19 cellular contexts compared by ENCODE assay signal in genomic region chr4:75654905-75655304, GRCh38. TPM values are rescaled to one million over a fixed set of nuclear protein-coding genes. Genes with fewer than 3 reads are reported as not detected.
DNase-seq lines count a peak whose midpoint lies in the region; TF ChIP-seq lines count a peak whose summit lies in the region.
"Had no signal": no experiment of that assay in that cellular context is flagged by ENCODE, and none has a peak within 500 bp of the region (broad histone marks: within the 10 kb centered on the region; RNA-seq: fewer than 3 reads in every experiment).

No MANE protein-coding gene starts in this region.

- peaks cover 20% of the 10 kb centered on the region for H3K36me3 Mint-ChIP-seq in activated naive CD4-positive, alpha-beta T cell treated with anti-CD3 and anti-CD28 coated beads, Interleukin-2, amount 50 U/mL, for 24 hours
- peaks cover 52% of the 10 kb centered on the region for H3K36me3 Mint-ChIP-seq in T-helper 1 cell treated with Interleukin-12 subunit alpha and Interleukin-12 subunit beta and Interleukin-4 antibody, amounts not matched to agents 30 μg/mL and 1 μg/mL, for 36 hours (ENCODE audit: low read depth)
- H3K36me3 Mint-ChIP-seq in chondrocyte (ENCODE audit: low read depth): peaks cover 18% of the 10 kb centered on the region
- H3K36me3 Mint-ChIP-seq in stimulated activated naive CD8-positive, alpha-beta T cell treated with anti-CD3 and anti-CD28 coated beads, Interleukin-15, Interleukin-2, amounts not matched to agents 100 ng/mL and 50 ng/mL, for 24 hours (ENCODE audit: low read depth): peaks cover 87% of the 10 kb centered on the region

- peak overlapping the region; percentile 57 for H3K4me3 Mint-ChIP-seq in activated naive CD4-positive, alpha-beta T cell treated with anti-CD3 and anti-CD28 coated beads, Interleukin-2, amount 50 U/mL, for 24 hours
- H3K4me3 Mint-ChIP-seq in T-helper 1 cell treated with Interleukin-12 subunit alpha and Interleukin-12 subunit beta and Interleukin-4 antibody, amounts not matched to agents 30 μg/mL and 1 μg/mL, for 36 hours: peak overlapping the region; percentile 73
- no peak overlapping the region for H3K4me3 Mint-ChIP-seq in chondrocyte (ENCODE audit: unreplicated experiment)
- peak overlapping the region; percentile 51 for H3K4me3 Mint-ChIP-seq in stimulated activated naive CD8-positive, alpha-beta T cell treated with anti-CD3 and anti-CD28 coated beads, Interleukin-15, Interleukin-2, amounts not matched to agents 100 ng/mL and 50 ng/mL, for 24 hours

- H3K4me1 Mint-ChIP-seq in activated naive CD4-positive, alpha-beta T cell treated with anti-CD3 and anti-CD28 coated beads, Interleukin-2, amount 50 U/mL, for 24 hours: peaks cover 58% of the 10 kb centered on the region
- peaks cover 50% of the 10 kb centered on the region for H3K4me1 Mint-ChIP-seq in T-helper 1 cell treated with Interleukin-12 subunit alpha and Interleukin-12 subunit beta and Interleukin-4 antibody, amounts not matched to agents 30 μg/mL and 1 μg/mL, for 36 hours (ENCODE audit: low read depth)
- H3K4me1 Mint-ChIP-seq in chondrocyte (ENCODE audit: low read depth): peaks cover 17% of the 10 kb centered on the region
- H3K4me1 Mint-ChIP-seq in stimulated activated naive CD8-positive, alpha-beta T cell treated with anti-CD3 and anti-CD28 coated beads, Interleukin-15, Interleukin-2, amounts not matched to agents 100 ng/mL and 50 ng/mL, for 24 hours (ENCODE audit: low read depth): peaks cover 78% of the 10 kb centered on the region

- H3K27me3 Mint-ChIP-seq in activated naive CD4-positive, alpha-beta T cell treated with anti-CD3 and anti-CD28 coated beads, Interleukin-2, amount 50 U/mL, for 24 hours: no peaks in the 10 kb centered on the region
- H3K27me3 Mint-ChIP-seq in T-helper 1 cell treated with Interleukin-12 subunit alpha and Interleukin-12 subunit beta and Interleukin-4 antibody, amounts not matched to agents 30 μg/mL and 1 μg/mL, for 36 hours (ENCODE audit: low read depth): no peaks in the 10 kb centered on the region
- no peaks in the 10 kb centered on the region for H3K27me3 Mint-ChIP-seq in chondrocyte (ENCODE audit: low read depth)
- no peaks in the 10 kb centered on the region for H3K27me3 Mint-ChIP-seq in stimulated activated naive CD8-positive, alpha-beta T cell treated with anti-CD3 and anti-CD28 coated beads, Interleukin-15, Interleukin-2, amounts not matched to agents 100 ng/mL and 50 ng/mL, for 24 hours

- no peaks in the 10 kb centered on the region for H3K9me3 Mint-ChIP-seq in activated naive CD4-positive, alpha-beta T cell treated with anti-CD3 and anti-CD28 coated beads, Interleukin-2, amount 50 U/mL, for 24 hours
- no peaks in the 10 kb centered on the region for H3K9me3 Mint-ChIP-seq in T-helper 1 cell treated with Interleukin-12 subunit alpha and Interleukin-12 subunit beta and Interleukin-4 antibody, amounts not matched to agents 30 μg/mL and 1 μg/mL, for 36 hours
- no peaks in the 10 kb centered on the region for H3K9me3 Mint-ChIP-seq in chondrocyte (ENCODE audit: low read depth)
- no peaks in the 10 kb centered on the region for H3K9me3 Mint-ChIP-seq in stimulated activated naive CD8-positive, alpha-beta T cell treated with anti-CD3 and anti-CD28 coated beads, Interleukin-15, Interleukin-2, amounts not matched to agents 100 ng/mL and 50 ng/mL, for 24 hours

- TF ChIP-seq CTCF in chondrocyte (IDR thresholded peaks at IDR 0.05): no peak

- DNase-seq in activated naive CD4-positive, alpha-beta T cell (lab: John Stamatoyannopoulos, UW): no peak
- no peak for DNase-seq in chondrocyte (ENCODE audit: low spot score)
- DNase-seq in hypothalamus (lab: John Stamatoyannopoulos, UW): no peak
- no peak for DNase-seq in NCI-H128 (lab: John Stamatoyannopoulos, UW; ENCODE audit: unreplicated experiment)
- no peak for DNase-seq in GM19238 (ENCODE audit: insufficient read length, low spot score)
- DNase-seq: activated effector memory CD4-positive, alpha-beta T cell treated with Interleukin-2 at 50 U/mL for 16 hours; body of pancreas; dorsolateral prefrontal cortex; GM23248; heart left ventricle; Kasumi-1; mesenchymal stem cell; NCI-H1436 treated with DMSO at 0.1 percent for 48 hours; NCI-H226; right cardiac atrium; Right ventricle myocardium superior had no signal

- peak overlapping the region; percentile 57 for H3K27ac Mint-ChIP-seq in activated naive CD4-positive, alpha-beta T cell treated with anti-CD3 and anti-CD28 coated beads, Interleukin-2, amount 50 U/mL, for 24 hours
- peak overlapping the region; percentile 93 for H3K27ac Mint-ChIP-seq in T-helper 1 cell treated with Interleukin-12 subunit alpha and Interleukin-12 subunit beta and Interleukin-4 antibody, amounts not matched to agents 30 μg/mL and 1 μg/mL, for 36 hours
- peak overlapping the region; percentile 6 for H3K27ac Mint-ChIP-seq in chondrocyte (ENCODE audit: unreplicated experiment)
- peak overlapping the region; percentile 81 for H3K27ac Mint-ChIP-seq in stimulated activated naive CD8-positive, alpha-beta T cell treated with anti-CD3 and anti-CD28 coated beads, Interleukin-15, Interleukin-2, amounts not matched to agents 100 ng/mL and 50 ng/mL, for 24 hours

RNA-seq across cellular contexts. Expression of gene G3BP2, which starts 18.3 kb away (rescaled TPM):
- 153 to 161 TPM (median 157 TPM) in 3 replicates for total RNA-seq in chondrocyte

RNA-seq across cellular contexts. Expression of gene CDKL2, which starts 24.6 kb away (rescaled TPM):
- total RNA-seq in chondrocyte: 2.1 to 4.2 TPM (median 2.7 TPM) in 3 replicates
- total RNA-seq: GM23248 had no signal

Comparison
In these comparisons a context has a peak if more than half of its experiments do, and no peak if none do; other contexts are left out.
1. H3K27ac Mint-ChIP-seq: peak in every context shown above with its lines; median percentile 93 in T-helper 1 cell treated with Interleukin-12 subunit alpha and Interleukin-12 subunit beta and Interleukin-4 antibody, amounts not matched to agents 30 μg/mL and 1 μg/mL, for 36 hours; 81 in stimulated activated naive CD8-positive, alpha-beta T cell treated with anti-CD3 and anti-CD28 coated beads, Interleukin-15, Interleukin-2, amounts not matched to agents 100 ng/mL and 50 ng/mL, for 24 hours; 57 in activated naive CD4-positive, alpha-beta T cell treated with anti-CD3 and anti-CD28 coated beads, Interleukin-2, amount 50 U/mL, for 24 hours; 6 in chondrocyte.